ENCODE assay signal across 1 cellular context in genomic region chr1:143735764-143736461, GRCh38.
TF ChIP-seq lines count a peak whose summit lies in the region.

No MANE protein-coding gene starts in this region.

TF ChIP-seq in HEK293, 187 proteins besides CTCF, POLR2A, EP300 and RAD21 (continued from another document):
- no peak for TF ChIP-seq KLF17 (tag by site-specific recombination; IDR thresholded peaks at IDR 0.05)
- TF ChIP-seq, protein P1, sequence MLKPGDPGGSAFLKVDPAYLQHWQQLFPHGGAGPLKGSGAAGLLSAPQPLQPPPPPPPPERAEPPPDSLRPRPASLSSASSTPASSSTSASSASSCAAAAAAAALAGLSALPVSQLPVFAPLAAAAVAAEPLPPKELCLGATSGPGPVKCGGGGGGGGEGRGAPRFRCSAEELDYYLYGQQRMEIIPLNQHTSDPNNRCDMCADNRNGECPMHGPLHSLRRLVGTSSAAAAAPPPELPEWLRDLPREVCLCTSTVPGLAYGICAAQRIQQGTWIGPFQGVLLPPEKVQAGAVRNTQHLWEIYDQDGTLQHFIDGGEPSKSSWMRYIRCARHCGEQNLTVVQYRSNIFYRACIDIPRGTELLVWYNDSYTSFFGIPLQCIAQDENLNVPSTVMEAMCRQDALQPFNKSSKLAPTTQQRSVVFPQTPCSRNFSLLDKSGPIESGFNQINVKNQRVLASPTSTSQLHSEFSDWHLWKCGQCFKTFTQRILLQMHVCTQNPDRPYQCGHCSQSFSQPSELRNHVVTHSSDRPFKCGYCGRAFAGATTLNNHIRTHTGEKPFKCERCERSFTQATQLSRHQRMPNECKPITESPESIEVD (tag by site-specific recombination; IDR thresholded peaks at IDR 0.05) = no peak
- TF ChIP-seq, protein P2, sequence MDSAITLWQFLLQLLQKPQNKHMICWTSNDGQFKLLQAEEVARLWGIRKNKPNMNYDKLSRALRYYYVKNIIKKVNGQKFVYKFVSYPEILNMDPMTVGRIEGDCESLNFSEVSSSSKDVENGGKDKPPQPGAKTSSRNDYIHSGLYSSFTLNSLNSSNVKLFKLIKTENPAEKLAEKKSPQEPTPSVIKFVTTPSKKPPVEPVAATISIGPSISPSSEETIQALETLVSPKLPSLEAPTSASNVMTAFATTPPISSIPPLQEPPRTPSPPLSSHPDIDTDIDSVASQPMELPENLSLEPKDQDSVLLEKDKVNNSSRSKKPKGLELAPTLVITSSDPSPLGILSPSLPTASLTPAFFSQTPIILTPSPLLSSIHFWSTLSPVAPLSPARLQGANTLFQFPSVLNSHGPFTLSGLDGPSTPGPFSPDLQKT (IDR thresholded peaks at IDR 0.05; ENCODE audit: borderline replicate concordance, low read depth, low read length) = no peak
- TF ChIP-seq ZNF2 (tag by site-specific recombination; IDR thresholded peaks at IDR 0.05) = peak; percentile 71
